In genomic region chrX:45505214-45505613, GRCh38 we compare ENCODE assay signal across 10 cellular contexts.
DNase-seq lines count a peak whose midpoint lies in the region; ATAC-seq, FAIRE-seq and TF ChIP-seq lines count a peak whose summit lies in the region.
"Had no signal": no experiment of that assay in that cellular context is flagged by ENCODE, and none has a peak within 500 bp of the region (broad histone marks: within the 10 kb centered on the region; RNA-seq: fewer than 3 reads in every experiment).

No MANE protein-coding gene starts in this region.

- no peaks in the 10 kb centered on the region for H3K9me3 Mint-ChIP-seq in HFFc6
- H3K9me3 Mint-ChIP-seq in MCF 10A (ENCODE audit: unreplicated experiment): no peaks in the 10 kb centered on the region

- H3K18ac ChIP-seq in mesenchymal stem cell (ENCODE audit: low read depth in 1 of 2, low read length in 2 of 2): no peak overlapping the region

- H2BK12ac ChIP-seq in mesenchymal stem cell (ENCODE audit: low read length in 2 of 2): no peak overlapping the region

- no peaks in the 10 kb centered on the region for H3K36me3 ChIP-seq in mesenchymal stem cell (ENCODE audit: control insufficient read depth in 1 of 2, insufficient read depth in 2 of 2, low read depth in 1 of 2, low read length in 2 of 2)

- POLR2A ChIA-PET in MCF 10A (lab: Yijun Ruan, JAX): interaction anchor here (1.3 to 3.1 kb wide), 4 partner anchors 8 to 59 kb away, joined by 3 to 30 read pairs (median 9); no protein-coding TSS in a partner anchor

- H4K8ac ChIP-seq in mesenchymal stem cell (ENCODE audit: low read length): no peak overlapping the region

- no peak overlapping the region for H2BK5ac ChIP-seq in mesenchymal stem cell (ENCODE audit: low read depth, low read length, poor library complexity, severe bottlenecking)

- no peak overlapping the region for H3K4ac ChIP-seq in mesenchymal stem cell (ENCODE audit: low read depth in 1 of 2, low read length in 2 of 2)

- H3K4me2 ChIP-seq in mesenchymal stem cell (ENCODE audit: low read length, poor library complexity, severe bottlenecking): no peak overlapping the region

- H3K9me3 ChIP-seq in mesenchymal stem cell (ENCODE audit: control insufficient read depth, low read length): peaks cover under 1% of the 10 kb centered on the region

- H2AFZ ChIP-seq in mesenchymal stem cell (ENCODE audit: low read depth, low read length): no peak overlapping the region

- no peak overlapping the region for H2AK5ac ChIP-seq in mesenchymal stem cell (ENCODE audit: low read length, severe bottlenecking)

- H3K27me3 Mint-ChIP-seq in HFFc6 (ENCODE audit: insufficient read depth) (no peaks in the 10 kb centered on the region; the same call in 1 of the 2 replicates), MCF 10A (ENCODE audit: insufficient read depth, unreplicated experiment) (peaks cover 11% of the 10 kb centered on the region)

- DNase-seq in AG08395 (ENCODE audit: low spot score) (peak; percentile 39), HFFc6 (peak; percentile 39), MCF 10A (ENCODE audit: unreplicated experiment) (peak; percentile 51), mesenchymal stem cell (peak; percentile 74), activated gamma-delta T cell treated with Interleukin-2 at 50 U/mL for 16 hours (no peak), urothelium cell line (ENCODE audit: low spot score) (no peak)
- no peak for DNase-seq in activated naive CD4-positive, alpha-beta T cell treated with Interleukin-2 at 50 U/mL for 16 hours
- DNase-seq: kidney, NCI-H146 had no signal

- no peak overlapping the region for H2BK120ac ChIP-seq in mesenchymal stem cell (ENCODE audit: low read depth, low read length)

- no peak overlapping the region for H4K91ac ChIP-seq in mesenchymal stem cell (ENCODE audit: low read length)

- H3K27ac ChIP-seq in mesenchymal stem cell (ENCODE audit: low read length, poor library complexity, severe bottlenecking): peak overlapping the region; percentile 86

- peak overlapping the region; percentile 11; the same call in 1 of the 2 replicates for H3K4me3 Mint-ChIP-seq in HFFc6
- H3K4me3 Mint-ChIP-seq in MCF 10A (ENCODE audit: unreplicated experiment): no peak overlapping the region

- intact Hi-C loops in MCF 10A (cut with micrococcal nuclease): no loop called here

- no peak overlapping the region for H3K23ac ChIP-seq in mesenchymal stem cell (ENCODE audit: low read length in 2 of 2)

- 0% methylated on average over 1 of the region's 1 CpG for WGBS in mesenchymal stem cell

- peak overlapping the region; percentile 95 for H3K27ac Mint-ChIP-seq in HFFc6
- peak overlapping the region; percentile 69 for H3K27ac Mint-ChIP-seq in MCF 10A (ENCODE audit: low read depth, unreplicated experiment)

- H3K4me1 ChIP-seq in mesenchymal stem cell (ENCODE audit: control insufficient read depth, insufficient read depth, low read depth, low read length): peaks cover 1% of the 10 kb centered on the region

- peak overlapping the region; percentile 51 for H3K9ac ChIP-seq in mesenchymal stem cell (ENCODE audit: low read length)

- H2BK15ac ChIP-seq in mesenchymal stem cell (ENCODE audit: low read depth, poor library complexity, severe bottlenecking): no peak overlapping the region

- CTCF ChIA-PET in MCF 10A (lab: Yijun Ruan, JAX): no interaction called here

- H3K36me3 Mint-ChIP-seq in HFFc6 (ENCODE audit: low read depth): peaks cover 5% of the 10 kb centered on the region; the same call in 1 of the 2 replicates
- H3K36me3 Mint-ChIP-seq in MCF 10A (ENCODE audit: insufficient read depth, unreplicated experiment): no peaks in the 10 kb centered on the region

- H3K14ac ChIP-seq in mesenchymal stem cell (ENCODE audit: low read length in 2 of 2): no peak overlapping the region

- no peak for FAIRE-seq in urothelium cell line (lab: Jason Lieb, UNC)
- FAIRE-seq: kidney had no signal

- H3K4me1 Mint-ChIP-seq in HFFc6 (ENCODE audit: low read depth) (peaks cover 67% of the 10 kb centered on the region), MCF 10A (ENCODE audit: insufficient read depth, unreplicated experiment) (peaks cover 19% of the 10 kb centered on the region)

- no peaks in the 10 kb centered on the region for H3K79me1 ChIP-seq in mesenchymal stem cell (replicated peaks; ENCODE audit: low read length, poor library complexity, severe bottlenecking)

- TF ChIP-seq CTCF in HFFc6 (IDR thresholded peaks at IDR 0.05) (no peak), MCF 10A (IDR thresholded peaks at IDR 0.05; ENCODE audit: unreplicated experiment) (no peak)

- peaks cover 0 to 15% of the 10 kb centered on the region in 2 experiments for H3K27me3 ChIP-seq in mesenchymal stem cell (ENCODE audit: control insufficient read depth in 1 of 2, insufficient read depth in 1 of 2, low read length in 2 of 2)

- no peak for ATAC-seq in GM18867 (IDR thresholded peaks at IDR 0.05; ENCODE audit: unreplicated experiment)

- no TSS peak for BruUV-seq in MCF 10A (replicated peaks; lab: Mats Ljungman, UMichigan)

- peak overlapping the region in 1 of 2 experiments; percentile 30 for H3K4me3 ChIP-seq in mesenchymal stem cell (ENCODE audit: insufficient read depth in 1 of 2, low read depth in 1 of 2, low read length in 2 of 2)

Comparison
In these comparisons a context has a peak if more than half of its experiments do, and no peak if none do; other contexts are left out.
1. DNase-seq: peak in AG08395 (single experiment), HFFc6 (single experiment), MCF 10A (single experiment) and mesenchymal stem cell (single experiment); none in activated naive CD4-positive, alpha-beta T cell treated with Interleukin-2 at 50 U/mL for 16 hours (single experiment), activated gamma-delta T cell treated with Interleukin-2 at 50 U/mL for 16 hours (single experiment) and urothelium cell line (single experiment).